ENCODE assay signal across 8 cellular contexts in genomic region chr19:57434386-57435061, GRCh38. TPM values are rescaled to one million over a fixed set of nuclear protein-coding genes. Genes with fewer than 3 reads are reported as not detected.
A peak's percentile ranks its signal among the peaks of the same experiment; 100 is the strongest.
DNase-seq lines count a peak whose midpoint lies in the region; ATAC-seq and TF ChIP-seq lines count a peak whose summit lies in the region.

No MANE protein-coding gene starts in this region.

- H3K9me3 ChIP-seq in thyroid gland = no peaks in the 10 kb centered on the region

- no peaks in the 10 kb centered on the region for H3K27me3 Mint-ChIP-seq in T-helper 1 cell treated with Interleukin-12 subunit alpha and Interleukin-12 subunit beta and Interleukin-4 antibody, amounts not matched to agents 30 μg/mL and 1 μg/mL, for 36 hours (ENCODE audit: low read depth)
- no peaks in the 10 kb centered on the region for H3K27me3 Mint-ChIP-seq in activated naive CD8-positive, alpha-beta T cell treated with anti-CD3 and anti-CD28 coated beads for 36 hours

- ATAC-seq in HG03064 (IDR thresholded peaks at IDR 0.05; ENCODE audit: low read depth, unreplicated experiment) = peak; percentile 8
- ATAC-seq in HG03378 (IDR thresholded peaks at IDR 0.05; ENCODE audit: unreplicated experiment) = no peak

- H3K27me3 ChIP-seq in layer of hippocampus (ENCODE audit: control insufficient read depth, insufficient read depth, low read length) (no peaks in the 10 kb centered on the region), thyroid gland (no peaks in the 10 kb centered on the region)

- H3K4me1 ChIP-seq in thyroid gland = peaks cover 14 to 18% of the 10 kb centered on the region in 2 donors

- peaks cover 0 to 4% of the 10 kb centered on the region in 2 donors for H3K36me3 ChIP-seq in thyroid gland

- TF ChIP-seq POLR2A in thyroid gland (IDR thresholded peaks at IDR 0.05) = no peak

- DNase-seq in T-helper 1 cell = no peak
- no peak for DNase-seq in activated naive CD8-positive, alpha-beta T cell treated with anti-CD3 and anti-CD28 coated beads for 36 hours
- no peak for DNase-seq in thyroid gland
- DNase-seq in HK-2 (ENCODE audit: unreplicated experiment) = no peak

- H3K4me3 Mint-ChIP-seq in T-helper 1 cell treated with Interleukin-12 subunit alpha and Interleukin-12 subunit beta and Interleukin-4 antibody, amounts not matched to agents 30 μg/mL and 1 μg/mL, for 36 hours = peak overlapping the region; percentile 96
- H3K4me3 Mint-ChIP-seq in activated naive CD8-positive, alpha-beta T cell treated with anti-CD3 and anti-CD28 coated beads for 36 hours = peak overlapping the region; percentile 87

- H3K4me1 Mint-ChIP-seq in T-helper 1 cell treated with Interleukin-12 subunit alpha and Interleukin-12 subunit beta and Interleukin-4 antibody, amounts not matched to agents 30 μg/mL and 1 μg/mL, for 36 hours (ENCODE audit: low read depth) = peaks cover 22% of the 10 kb centered on the region
- peaks cover 22% of the 10 kb centered on the region for H3K4me1 Mint-ChIP-seq in activated naive CD8-positive, alpha-beta T cell treated with anti-CD3 and anti-CD28 coated beads for 36 hours

- H3K27ac ChIP-seq in layer of hippocampus (ENCODE audit: low read depth, low read length) = peak overlapping the region; percentile 8
- no peak overlapping the region for H3K27ac ChIP-seq in thyroid gland

- WGBS in thyroid gland, 2 donors = 31% methylated on average over 15 of the region's 15 CpGs

- H3K9me3 Mint-ChIP-seq in T-helper 1 cell treated with Interleukin-12 subunit alpha and Interleukin-12 subunit beta and Interleukin-4 antibody, amounts not matched to agents 30 μg/mL and 1 μg/mL, for 36 hours = peaks cover 37% of the 10 kb centered on the region
- peaks cover 12% of the 10 kb centered on the region for H3K9me3 Mint-ChIP-seq in activated naive CD8-positive, alpha-beta T cell treated with anti-CD3 and anti-CD28 coated beads for 36 hours

- peaks cover 27% of the 10 kb centered on the region for H3K36me3 Mint-ChIP-seq in T-helper 1 cell treated with Interleukin-12 subunit alpha and Interleukin-12 subunit beta and Interleukin-4 antibody, amounts not matched to agents 30 μg/mL and 1 μg/mL, for 36 hours (ENCODE audit: low read depth)
- H3K36me3 Mint-ChIP-seq in activated naive CD8-positive, alpha-beta T cell treated with anti-CD3 and anti-CD28 coated beads for 36 hours = peaks cover 53% of the 10 kb centered on the region

- H3K4me3 ChIP-seq in thyroid gland (replicated peaks in 1 of 3) = peak overlapping the region in 2 of 3 donors; percentile 60 to 89

- intact Hi-C loops in thyroid gland (cut with DNase I) = no loop called here

- peak overlapping the region; percentile 79 for H3K27ac Mint-ChIP-seq in T-helper 1 cell treated with Interleukin-12 subunit alpha and Interleukin-12 subunit beta and Interleukin-4 antibody, amounts not matched to agents 30 μg/mL and 1 μg/mL, for 36 hours
- H3K27ac Mint-ChIP-seq in activated naive CD8-positive, alpha-beta T cell treated with anti-CD3 and anti-CD28 coated beads for 36 hours = peak overlapping the region; percentile 97

- TF ChIP-seq CTCF in thyroid gland (IDR thresholded peaks at IDR 0.05) = no peak

RNA-seq across cellular contexts. Expression of gene ZNF749, which starts 0.6 kb away (rescaled TPM):
- 10 to 100 TPM; 23.6 to 24.8 TPM for total RNA-seq in activated naive CD8-positive, alpha-beta T cell treated with anti-CD3 and anti-CD28 coated beads for 36 hours
- 10 to 100 TPM in 2 of 4 donors, 1 to 10 TPM in 2; 9.9 to 13.7 (median 10.7) TPM for total RNA-seq in thyroid gland

RNA-seq across cellular contexts. Expression of gene VN1R1, which starts 22.4 kb away (rescaled TPM):
- total RNA-seq in activated naive CD8-positive, alpha-beta T cell treated with anti-CD3 and anti-CD28 coated beads for 36 hours = under 1 TPM; 0.30 to 0.31 TPM
- 1 to 10 TPM; 1.9 to 5.5 (median 3.0) TPM for total RNA-seq in thyroid gland

RNA-seq across cellular contexts. Expression of gene ZNF17, which starts 23.6 kb away (rescaled TPM):
- total RNA-seq in activated naive CD8-positive, alpha-beta T cell treated with anti-CD3 and anti-CD28 coated beads for 36 hours = 10 to 100 TPM; 10.5 to 12.3 TPM
- total RNA-seq in thyroid gland = 10 to 100 TPM; 17.8 to 33.1 (median 20.8) TPM

RNA-seq across cellular contexts. Expression of gene ZNF772, which starts 42.8 kb away (rescaled TPM):
- 1 to 10 TPM; 9.3 to 9.7 TPM for total RNA-seq in activated naive CD8-positive, alpha-beta T cell treated with anti-CD3 and anti-CD28 coated beads for 36 hours
- total RNA-seq in thyroid gland = 10 to 100 TPM; 30.9 to 46.2 (median 41.0) TPM

RNA-seq across cellular contexts. Expression of gene ZNF548, which starts 44.9 kb away (rescaled TPM):
- total RNA-seq in activated naive CD8-positive, alpha-beta T cell treated with anti-CD3 and anti-CD28 coated beads for 36 hours = 10 to 100 TPM; 17.4 to 18.5 TPM
- 10 to 100 TPM; 22.3 to 31.0 (median 28.1) TPM for total RNA-seq in thyroid gland
